8 cellular contexts compared by ENCODE assay signal in genomic region chr3:100335137-100335833, GRCh38. TPM values are rescaled to one million over a fixed set of nuclear protein-coding genes. Genes with fewer than 3 reads are reported as not detected.
DNase-seq lines count a peak whose midpoint lies in the region; ATAC-seq, FAIRE-seq and TF ChIP-seq lines count a peak whose summit lies in the region.

No MANE protein-coding gene starts in this region.

- intact Hi-C loops in mucosa of descending colon (cut with DNase I, micrococcal nuclease) = no loop called here

- FAIRE-seq in HTR-8/SVneo (lab: Jason Lieb, UNC) = no peak

- no peaks in the 10 kb centered on the region for H3K27me3 Mint-ChIP-seq in T-helper 2 cell treated with Interferon-gamma antibody and Interleukin-4, amounts not matched to agents 5 μg/mL and 100 μg/mL, for 36 hours (ENCODE audit: low read depth)

- no peaks in the 10 kb centered on the region for H3K9me3 Mint-ChIP-seq in T-helper 2 cell treated with Interferon-gamma antibody and Interleukin-4, amounts not matched to agents 5 μg/mL and 100 μg/mL, for 36 hours

- TF ChIP-seq CTCF in mucosa of descending colon (IDR thresholded peaks at IDR 0.05) (no peak), tibial nerve (IDR thresholded peaks at IDR 0.05) (no peak)

- H3K27me3 ChIP-seq in endocrine pancreas (ENCODE audit: control insufficient read depth, insufficient read depth, low read length) (no peaks in the 10 kb centered on the region), tibial nerve (no peaks in the 10 kb centered on the region)

- H3K4me3 Mint-ChIP-seq in T-helper 2 cell treated with Interferon-gamma antibody and Interleukin-4, amounts not matched to agents 5 μg/mL and 100 μg/mL, for 36 hours = peak overlapping the region; percentile 86

- TF ChIP-seq EP300 in tibial nerve (IDR thresholded peaks at IDR 0.05) = no peak

- DNase-seq in D341Med (ENCODE audit: low spot score) = peak; percentile 49
- peak; percentile 24 for DNase-seq in HTR-8/SVneo (ENCODE audit: insufficient read length, low spot score)
- DNase-seq in T-helper 2 cell treated with Interferon-gamma antibody and Interleukin-4, amounts not matched to agents 5 μg/mL and 100 μg/mL, for 36 hours (ENCODE audit: low spot score) = no peak
- peak in 2 of 3 donors; percentile 29 to 63 for DNase-seq in mucosa of descending colon
- DNase-seq in tibial nerve (ENCODE audit: low spot score in 2 of 2) = no peak
- DNase-seq in GF-D8 (lab: John Stamatoyannopoulos, UW) = no peak

- H3K9me3 ChIP-seq in endocrine pancreas (ENCODE audit: control insufficient read depth, low read length) (no peaks in the 10 kb centered on the region), mucosa of descending colon (no peaks in the 10 kb centered on the region), tibial nerve (no peaks in the 10 kb centered on the region)

- peak; percentile 29 for ATAC-seq in GM19467 (IDR thresholded peaks at IDR 0.05; ENCODE audit: unreplicated experiment)
- ATAC-seq in mucosa of descending colon = peak; percentile 40

- peak overlapping the region; percentile 39 for H3K4me3 ChIP-seq in endocrine pancreas (ENCODE audit: control insufficient read depth, insufficient read depth, low read length)
- peak overlapping the region; percentile 51 for H3K4me3 ChIP-seq in mucosa of descending colon
- peak overlapping the region; percentile 42 to 77 (median 62) for H3K4me3 ChIP-seq in tibial nerve

- 55 to 60% methylated on average over 20 of the region's 20 CpGs for WGBS in tibial nerve, 2 donors

- peak overlapping the region; percentile 68 to 88 (median 80) for H3K27ac ChIP-seq in tibial nerve

- H3K4me1 Mint-ChIP-seq in T-helper 2 cell treated with Interferon-gamma antibody and Interleukin-4, amounts not matched to agents 5 μg/mL and 100 μg/mL, for 36 hours (ENCODE audit: low read depth) = peaks cover 21% of the 10 kb centered on the region

- H3K36me3 Mint-ChIP-seq in T-helper 2 cell treated with Interferon-gamma antibody and Interleukin-4, amounts not matched to agents 5 μg/mL and 100 μg/mL, for 36 hours (ENCODE audit: low read depth) = peaks cover 5% of the 10 kb centered on the region

- TF ChIP-seq POLR2A in tibial nerve (IDR thresholded peaks at IDR 0.05) = no peak

- peak overlapping the region; percentile 27 for H3K9ac ChIP-seq in endocrine pancreas (ENCODE audit: control insufficient read depth, insufficient read depth, low read length)

- H3K27ac Mint-ChIP-seq in T-helper 2 cell treated with Interferon-gamma antibody and Interleukin-4, amounts not matched to agents 5 μg/mL and 100 μg/mL, for 36 hours = peak overlapping the region; percentile 90

- H3K36me3 ChIP-seq in endocrine pancreas (ENCODE audit: control insufficient read depth, insufficient read depth, low read length) = no peaks in the 10 kb centered on the region
- H3K36me3 ChIP-seq in mucosa of descending colon (ENCODE audit: low read depth) = no peaks in the 10 kb centered on the region
- H3K36me3 ChIP-seq in tibial nerve = peaks cover 0 to 22% (median 0%) of the 10 kb centered on the region in 3 donors

- H3K4me1 ChIP-seq in endocrine pancreas (ENCODE audit: control insufficient read depth, insufficient read depth, low read length) = peaks cover 5% of the 10 kb centered on the region
- no peaks in the 10 kb centered on the region for H3K4me1 ChIP-seq in mucosa of descending colon (ENCODE audit: low read depth)
- peaks cover 0 to 19% (median 8%) of the 10 kb centered on the region in 4 donors for H3K4me1 ChIP-seq in tibial nerve

RNA-seq across cellular contexts. Expression of gene NIT2, which starts 0.7 kb away (rescaled TPM):
- total RNA-seq in mucosa of descending colon (10 to 100 TPM; 27.0 to 35.9 (median 28.2) TPM), tibial nerve (10 to 100 TPM; 32.9 to 43.5 (median 37.4) TPM)

Comparison
In these comparisons a context has a peak if more than half of its experiments do, and no peak if none do; other contexts are left out.
1. DNase-seq: peak in D341Med (single experiment), HTR-8/SVneo (single experiment) and mucosa of descending colon (2 of 3); none in T-helper 2 cell treated with Interferon-gamma antibody and Interleukin-4, amounts not matched to agents 5 μg/mL and 100 μg/mL, for 36 hours (single experiment), tibial nerve (0 of 2) and GF-D8 (single experiment).
2. Peak in every context shown above with its lines, with median percentiles within 50 percentile points of each other: H3K4me3 ChIP-seq.